ENCODE assay signal across 21 cellular contexts in genomic region chr6:100268326-100268725, GRCh38.
DNase-seq lines count a peak whose midpoint lies in the region; ATAC-seq and TF ChIP-seq lines count a peak whose summit lies in the region.
"Had no signal": no experiment of that assay in that cellular context is flagged by ENCODE, and none has a peak within 500 bp of the region (broad histone marks: within the 10 kb centered on the region; RNA-seq: fewer than 3 reads in every experiment).

No MANE protein-coding gene starts in this region.

- no peak overlapping the region for H3K4me3 Mint-ChIP-seq in osteocyte (ENCODE audit: unreplicated experiment)
- H3K4me3 Mint-ChIP-seq in natural killer cell treated with Interleukin-12 subunit alpha and Interleukin-12 subunit beta and Interleukin-15 and Interleukin-18, amount 100 ng/mL, for 72 hours, result no peak overlapping the region
- H3K4me3 Mint-ChIP-seq: CD4-positive, alpha-beta memory T cell; IgD-negative memory B cell had no signal

- no peak overlapping the region for H3K4me3 ChIP-seq in HUES64 (ENCODE audit: low read length)
- H3K4me3 ChIP-seq in astrocyte of the spinal cord (ENCODE audit: low read depth, low read length), result no peak overlapping the region
- peak overlapping the region; percentile 2 for H3K4me3 ChIP-seq in endocrine pancreas (ENCODE audit: control insufficient read depth, insufficient read depth, low read length)
- no peak overlapping the region for H3K4me3 ChIP-seq in colonic mucosa
- H3K4me3 ChIP-seq: PC-9 had no signal

- H3K27ac ChIP-seq in HUES64 (ENCODE audit: low read depth, low read length) (0 out of 2 replicates have a peak overlapping the region, but pooled peaks have one; percentile 8), RWPE1 (no peak overlapping the region), colonic mucosa (no peak overlapping the region)
- H3K27ac ChIP-seq: PC-9 had no signal

- 96% methylated on average over 2 of the region's 4 CpGs for WGBS in HUES64

- no peak for ATAC-seq in natural killer cell treated with Interleukin-12 subunit alpha and Interleukin-12 subunit beta and Interleukin-15 and Interleukin-18, amount 100 ng/mL, for 72 hours

- CTCF ChIA-PET in RWPE1 (lab: Yijun Ruan, JAX), result no interaction called here

- H3K9me3 ChIP-seq in HUES64 (ENCODE audit: insufficient read depth, low read depth, low read length) (no peaks in the 10 kb centered on the region), endocrine pancreas (ENCODE audit: control insufficient read depth, low read length) (no peaks in the 10 kb centered on the region), colonic mucosa (no peaks in the 10 kb centered on the region)

- peaks cover 24% of the 10 kb centered on the region for H3K4me1 ChIP-seq in HUES64 (ENCODE audit: insufficient read depth, low read length)
- no peaks in the 10 kb centered on the region for H3K4me1 ChIP-seq in endocrine pancreas (ENCODE audit: control insufficient read depth, insufficient read depth, low read length)
- H3K4me1 ChIP-seq in colonic mucosa, result no peaks in the 10 kb centered on the region

- POLR2A ChIA-PET in RWPE1 (lab: Yijun Ruan, JAX; ENCODE audit: low non-redundant PET), result no interaction called here

- peak overlapping the region; percentile 89 for H3K27ac Mint-ChIP-seq in osteocyte (ENCODE audit: unreplicated experiment)
- no peak overlapping the region for H3K27ac Mint-ChIP-seq in natural killer cell treated with Interleukin-12 subunit alpha and Interleukin-12 subunit beta and Interleukin-15 and Interleukin-18, amount 100 ng/mL, for 72 hours
- H3K27ac Mint-ChIP-seq: IgD-negative memory B cell had no signal

- intact Hi-C loops in colonic mucosa (cut with DNase I), result no loop called here

- in situ Hi-C loops in astrocyte of the spinal cord (cut with HindIII; ENCODE audit: low sequenced_read_pairs), result no loop called here
- in situ Hi-C loops in GM13977 (cut with MboI; ENCODE audit: low pct_unique_long_range_greater_than_20kb, low sequenced_read_pairs, unreplicated experiment), result no loop called here

- H3K27me3 ChIP-seq in HUES64 (ENCODE audit: insufficient read depth, low read length) (no peaks in the 10 kb centered on the region), endocrine pancreas (ENCODE audit: control insufficient read depth, insufficient read depth, low read length) (no peaks in the 10 kb centered on the region), colonic mucosa (no peaks in the 10 kb centered on the region)

- H3K4me1 Mint-ChIP-seq in osteocyte (ENCODE audit: unreplicated experiment), result peaks cover 59% of the 10 kb centered on the region
- H3K4me1 Mint-ChIP-seq in natural killer cell treated with Interleukin-12 subunit alpha and Interleukin-12 subunit beta and Interleukin-15 and Interleukin-18, amount 100 ng/mL, for 72 hours (ENCODE audit: low read depth in 2 of 2), result no peaks in the 10 kb centered on the region
- H3K4me1 Mint-ChIP-seq: CD4-positive, alpha-beta memory T cell; IgD-negative memory B cell had no signal

- H3K36me3 Mint-ChIP-seq in osteocyte (ENCODE audit: unreplicated experiment), result no peaks in the 10 kb centered on the region
- no peaks in the 10 kb centered on the region for H3K36me3 Mint-ChIP-seq in natural killer cell treated with Interleukin-12 subunit alpha and Interleukin-12 subunit beta and Interleukin-15 and Interleukin-18, amount 100 ng/mL, for 72 hours
- H3K36me3 Mint-ChIP-seq: CD4-positive, alpha-beta memory T cell had no signal

- H3K36me3 ChIP-seq in HUES64 (ENCODE audit: insufficient read depth, low read length) (no peaks in the 10 kb centered on the region), endocrine pancreas (ENCODE audit: control insufficient read depth, insufficient read depth, low read length) (no peaks in the 10 kb centered on the region), colonic mucosa (no peaks in the 10 kb centered on the region)

- H3K27me3 Mint-ChIP-seq in osteocyte (ENCODE audit: unreplicated experiment), result no peaks in the 10 kb centered on the region
- peaks cover 2 to 6% of the 10 kb centered on the region in 2 donors for H3K27me3 Mint-ChIP-seq in natural killer cell treated with Interleukin-12 subunit alpha and Interleukin-12 subunit beta and Interleukin-15 and Interleukin-18, amount 100 ng/mL, for 72 hours

- no peaks in the 10 kb centered on the region for H3K9me3 Mint-ChIP-seq in osteocyte (ENCODE audit: unreplicated experiment)
- peaks cover 7% of the 10 kb centered on the region for H3K9me3 Mint-ChIP-seq in natural killer cell treated with Interleukin-12 subunit alpha and Interleukin-12 subunit beta and Interleukin-15 and Interleukin-18, amount 100 ng/mL, for 72 hours

- DNase-seq in astrocyte of the spinal cord (ENCODE audit: low read depth, low spot score), result peak; percentile 52
- DNase-seq in osteocyte (ENCODE audit: extremely low spot score, unreplicated experiment), result no peak
- DNase-seq in GM13977 (ENCODE audit: low spot score), result no peak
- DNase-seq in natural killer cell treated with Interleukin-12 subunit alpha and Interleukin-12 subunit beta and Interleukin-15 and Interleukin-18, amount 100 ng/mL, for 72 hours (ENCODE audit: low spot score), result no peak
- DNase-seq in RWPE1 (ENCODE audit: low spot score), result no peak
- no peak for DNase-seq in colonic mucosa
- DNase-seq: C1 segment of cervical spinal cord; CD4-positive, alpha-beta memory T cell; COR-L47; Karpas-422; NCI-H1092 treated with DMSO at 0.1 percent for 48 hours; NCI-H187; NCI-H2171 treated with DMSO at 0.1 percent for 48 hours; NCI-H345; NCI-H510A treated with DMSO at 0.1 percent for 48 hours; NCI-H774; PC-9; Right ventricle myocardium superior had no signal

- H3K9ac ChIP-seq in HUES64 (ENCODE audit: low read depth, low read length) (no peak overlapping the region), endocrine pancreas (ENCODE audit: control insufficient read depth, insufficient read depth, low read length) (no peak overlapping the region), colonic mucosa (ENCODE audit: low read depth in 2 of 2, low read length in 2 of 2) (no peak overlapping the region)

- TF ChIP-seq CTCF in astrocyte of the spinal cord (IDR thresholded peaks at IDR 0.05; ENCODE audit: low read depth, low read length) (no peak), osteocyte (IDR thresholded peaks at IDR 0.05) (no peak), GM13977 (IDR thresholded peaks at IDR 0.05; ENCODE audit: extremely low read depth, insufficient read depth, missing control alignments) (no peak), RWPE1 (conservative IDR thresholded peaks at IDR 0.05; ENCODE audit: low read depth) (no peak), colonic mucosa (IDR thresholded peaks at IDR 0.05) (no peak)
